ENCODE assay signal across 1 cellular context in the genomic region with DNA sequence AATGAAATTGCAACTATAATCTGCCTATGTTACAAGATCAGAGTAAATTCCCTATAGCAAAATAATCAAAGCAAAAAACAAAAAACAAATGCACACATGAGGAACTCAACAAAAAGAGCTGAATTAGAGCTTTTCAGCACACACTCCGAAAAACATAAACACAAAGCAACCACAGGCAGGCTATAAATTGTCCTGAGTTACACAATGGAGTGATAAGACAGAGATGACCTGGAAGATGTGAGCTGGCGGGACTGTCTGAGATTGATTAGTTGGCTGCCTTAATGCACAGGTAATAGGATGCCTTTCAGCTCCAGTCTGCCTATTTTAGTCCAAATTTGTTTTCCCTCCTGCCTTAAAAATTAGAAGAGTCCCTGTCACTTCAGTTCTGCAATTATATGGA.
TF ChIP-seq lines count a peak whose summit lies in the region.

No MANE protein-coding gene starts in this region.

TF ChIP-seq in liver, 16 proteins besides CTCF, POLR2A, EP300 and RAD21 (continued from another document):
- TF ChIP-seq, protein P1, sequence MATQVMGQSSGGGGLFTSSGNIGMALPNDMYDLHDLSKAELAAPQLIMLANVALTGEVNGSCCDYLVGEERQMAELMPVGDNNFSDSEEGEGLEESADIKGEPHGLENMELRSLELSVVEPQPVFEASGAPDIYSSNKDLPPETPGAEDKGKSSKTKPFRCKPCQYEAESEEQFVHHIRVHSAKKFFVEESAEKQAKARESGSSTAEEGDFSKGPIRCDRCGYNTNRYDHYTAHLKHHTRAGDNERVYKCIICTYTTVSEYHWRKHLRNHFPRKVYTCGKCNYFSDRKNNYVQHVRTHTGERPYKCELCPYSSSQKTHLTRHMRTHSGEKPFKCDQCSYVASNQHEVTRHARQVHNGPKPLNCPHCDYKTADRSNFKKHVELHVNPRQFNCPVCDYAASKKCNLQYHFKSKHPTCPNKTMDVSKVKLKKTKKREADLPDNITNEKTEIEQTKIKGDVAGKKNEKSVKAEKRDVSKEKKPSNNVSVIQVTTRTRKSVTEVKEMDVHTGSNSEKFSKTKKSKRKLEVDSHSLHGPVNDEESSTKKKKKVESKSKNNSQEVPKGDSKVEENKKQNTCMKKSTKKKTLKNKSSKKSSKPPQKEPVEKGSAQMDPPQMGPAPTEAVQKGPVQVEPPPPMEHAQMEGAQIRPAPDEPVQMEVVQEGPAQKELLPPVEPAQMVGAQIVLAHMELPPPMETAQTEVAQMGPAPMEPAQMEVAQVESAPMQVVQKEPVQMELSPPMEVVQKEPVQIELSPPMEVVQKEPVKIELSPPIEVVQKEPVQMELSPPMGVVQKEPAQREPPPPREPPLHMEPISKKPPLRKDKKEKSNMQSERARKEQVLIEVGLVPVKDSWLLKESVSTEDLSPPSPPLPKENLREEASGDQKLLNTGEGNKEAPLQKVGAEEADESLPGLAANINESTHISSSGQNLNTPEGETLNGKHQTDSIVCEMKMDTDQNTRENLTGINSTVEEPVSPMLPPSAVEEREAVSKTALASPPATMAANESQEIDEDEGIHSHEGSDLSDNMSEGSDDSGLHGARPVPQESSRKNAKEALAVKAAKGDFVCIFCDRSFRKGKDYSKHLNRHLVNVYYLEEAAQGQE (IDR thresholded peaks at IDR 0.05): no peak
